In genomic region chr14:74240794-74241610, GRCh38 we compare ENCODE assay signal across 1 cellular context.
TF ChIP-seq lines count a peak whose summit lies in the region.

No MANE protein-coding gene starts in this region.

TF ChIP-seq in IMR-90, 13 proteins besides CTCF, POLR2A, EP300 and RAD21 (continued from another document):
- TF ChIP-seq USF2 (IDR thresholded peaks at IDR 0.05; ENCODE audit: low read depth, low read length) = no peak
- TF ChIP-seq BHLHE40 (IDR thresholded peaks at IDR 0.05; ENCODE audit: low read depth, low read length) = no peak
- TF ChIP-seq MAZ (IDR thresholded peaks at IDR 0.05; ENCODE audit: borderline replicate concordance, low read depth, low read length) = no peak
- TF ChIP-seq CEBPB (IDR thresholded peaks at IDR 0.05; ENCODE audit: low read depth, low read length) = no peak
- TF ChIP-seq FOS (IDR thresholded peaks at IDR 0.05; ENCODE audit: low read depth, low read length) = no peak
- TF ChIP-seq MAFK (IDR thresholded peaks at IDR 0.05; ENCODE audit: low read depth, low read length) = no peak
- TF ChIP-seq CHD1 (IDR thresholded peaks at IDR 0.05; ENCODE audit: low read depth, low read length) = no peak
